ENCODE assay signal across 14 cellular contexts in genomic region chr4:94641702-94642560, GRCh38.
DNase-seq lines count a peak whose midpoint lies in the region; ATAC-seq, FAIRE-seq and TF ChIP-seq lines count a peak whose summit lies in the region.
"Had no signal": no experiment of that assay in that cellular context is flagged by ENCODE, and none has a peak within 500 bp of the region (broad histone marks: within the 10 kb centered on the region; RNA-seq: fewer than 3 reads in every experiment).

No MANE protein-coding gene starts in this region.

- DNase-seq in H54 (ENCODE audit: insufficient read length, low spot score) (peak; percentile 3), fibroblast of peridontal ligament (ENCODE audit: extremely low read depth) (peak; percentile 64), prostate gland (ENCODE audit: low spot score) (no peak), sciatic nerve (ENCODE audit: low spot score) (no peak), right cardiac atrium (no peak), hepatocyte (ENCODE audit: low spot score) (no peak)
- DNase-seq: activated T-cell treated with anti-CD3 and anti-CD28 coated beads for 4 hours, DMS153, RPMI8226 had no signal

- H3K36me3 ChIP-seq in prostate gland (no peaks in the 10 kb centered on the region), hepatocyte (replicated peaks; ENCODE audit: insufficient read depth, low read depth) (no peaks in the 10 kb centered on the region)
- H3K36me3 ChIP-seq: WERI-Rb-1 had no signal

- no peaks in the 10 kb centered on the region for H3K79me2 ChIP-seq in hepatocyte

- FAIRE-seq in H54 (lab: Jason Lieb, UNC) = peak; percentile 83
- FAIRE-seq: GM18507 had no signal

- TF ChIP-seq CTCF in prostate gland (IDR thresholded peaks at IDR 0.05) (no peak), hepatocyte (IDR thresholded peaks at IDR 0.05; ENCODE audit: poor library complexity) (no peak)

- ATAC-seq in SK-N-SH treated with all-trans-retinoic acid at 6 μM for 48 hours = peak; percentile 76
- no peak for ATAC-seq in sciatic nerve
- ATAC-seq in right cardiac atrium = no peak
- no peak for ATAC-seq in HG03342 (IDR thresholded peaks at IDR 0.05; ENCODE audit: unreplicated experiment)

- H3K9me2 ChIP-seq in hepatocyte (replicated peaks; ENCODE audit: insufficient read depth) = no peaks in the 10 kb centered on the region

- intact Hi-C loops in prostate gland (cut with DNase I) (no loop called here), sciatic nerve (cut with DNase I) (no loop called here), right cardiac atrium (cut with DNase I) (no loop called here)

- H2AFZ ChIP-seq in hepatocyte = no peak overlapping the region

- H3K27me3 ChIP-seq in prostate gland (replicated peaks; ENCODE audit: insufficient read depth) = no peaks in the 10 kb centered on the region
- H3K27me3 ChIP-seq in right cardiac atrium (ENCODE audit: control insufficient read depth, insufficient read depth) = no peaks in the 10 kb centered on the region
- no peaks in the 10 kb centered on the region for H3K27me3 ChIP-seq in hepatocyte

- 82% methylated on average over 3 of the region's 3 CpGs for WGBS in prostate gland
- 83% methylated on average over 3 of the region's 3 CpGs for WGBS in right cardiac atrium
- WGBS in hepatocyte (ENCODE audit: low lambda C conversion rate, missing lambda C conversion rate) = 78% methylated on average over 3 of the region's 3 CpGs

- H3K4me3 ChIP-seq in prostate gland (no peak overlapping the region), right cardiac atrium (ENCODE audit: low read length) (no peak overlapping the region), hepatocyte (no peak overlapping the region)

- H3K9me3 ChIP-seq in prostate gland (no peaks in the 10 kb centered on the region), right cardiac atrium (ENCODE audit: control insufficient read depth, low read length) (no peaks in the 10 kb centered on the region), hepatocyte (ENCODE audit: low read depth) (no peaks in the 10 kb centered on the region)

- H4K20me1 ChIP-seq in hepatocyte (ENCODE audit: insufficient read depth, poor library complexity, severe bottlenecking) = no peaks in the 10 kb centered on the region

- H3K4me1 ChIP-seq in prostate gland (replicated peaks) (peaks cover 3% of the 10 kb centered on the region), right cardiac atrium (ENCODE audit: control insufficient read depth, insufficient read depth, low read length) (no peaks in the 10 kb centered on the region), hepatocyte (ENCODE audit: insufficient read depth) (no peaks in the 10 kb centered on the region)

- no peak overlapping the region for H3K4me2 ChIP-seq in hepatocyte
- H3K4me2 ChIP-seq: KMS-11 had no signal

- H3K27ac ChIP-seq in prostate gland (peak overlapping the region; percentile 2 to 59), right cardiac atrium (ENCODE audit: low read length) (no peak overlapping the region), hepatocyte (no peak overlapping the region)
- H3K27ac ChIP-seq: KMS-11, WERI-Rb-1 had no signal

- TF ChIP-seq POLR2A in H54 (IDR thresholded peaks at IDR 0.05; ENCODE audit: low read depth, low read length) (no peak), prostate gland (IDR thresholded peaks at IDR 0.05) (no peak)

TF ChIP-seq in SK-N-SH treated with all-trans-retinoic acid at 6 μM for 48 hours, 23 proteins besides CTCF, POLR2A, EP300 and RAD21:
- peak; percentile 39; the same call in 1 of the 2 replicates for TF ChIP-seq ISL1 (CRISPR knock-in tag; IDR thresholded peaks at IDR 0.05)
- TF ChIP-seq ZNF565 (CRISPR knock-in tag; conservative IDR thresholded peaks at IDR 0.05; ENCODE audit: low read depth) = no peak
TF ChIP-seq in SK-N-SH treated with all-trans-retinoic acid at 6 μM for 48 hours: peak in this region for 1.

Comparison
In these comparisons a context has a peak if more than half of its experiments do, and no peak if none do; other contexts are left out.
1. DNase-seq: peak in H54 (single experiment) and fibroblast of peridontal ligament (single experiment); none in prostate gland (single experiment), sciatic nerve (single experiment), right cardiac atrium (0 of 3) and hepatocyte (single experiment).
2. H3K27ac ChIP-seq: peak in prostate gland (2 of 2); none in right cardiac atrium (single experiment) and hepatocyte (single experiment).